ENCODE assay signal across 8 cellular contexts in the genomic region with DNA sequence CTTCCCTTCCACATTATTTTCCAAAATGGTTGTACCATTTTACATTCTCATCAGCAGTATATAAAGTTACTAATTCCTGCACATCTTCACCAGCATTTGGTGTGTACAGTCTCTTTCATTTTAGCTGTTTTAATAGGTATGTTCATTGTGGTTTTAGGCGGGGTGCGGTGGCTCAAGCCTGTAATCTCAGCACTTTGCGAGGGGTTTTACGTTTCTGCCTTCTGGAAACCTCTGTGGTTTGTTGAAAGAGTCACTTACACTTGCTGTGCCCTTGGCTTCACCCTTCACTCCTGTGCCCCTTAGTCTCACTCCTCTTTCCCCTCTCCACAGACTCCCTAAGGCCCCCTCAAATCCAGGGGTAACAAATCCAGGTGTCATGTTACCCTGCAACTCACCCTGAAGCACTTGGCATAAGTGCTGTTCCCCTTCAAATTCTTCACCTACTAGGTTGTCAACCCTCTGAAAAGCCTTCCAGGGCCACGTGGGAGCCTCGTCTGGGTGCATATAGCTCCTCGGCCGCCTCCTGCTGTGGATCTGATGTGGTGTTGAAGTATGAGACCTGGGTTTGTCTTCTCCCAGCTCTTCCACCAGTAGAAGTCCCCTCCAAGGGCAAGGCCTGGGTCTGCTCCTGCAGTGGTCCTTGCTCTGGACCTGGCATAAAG. TPM values are rescaled to one million over a fixed set of nuclear protein-coding genes. Genes with fewer than 3 reads are reported as not detected.
DNase-seq lines count a peak whose midpoint lies in the region; ATAC-seq lines count a peak whose summit lies in the region.
"Had no signal": no experiment of that assay in that cellular context is flagged by ENCODE, and none has a peak within 500 bp of the region (broad histone marks: within the 10 kb centered on the region; RNA-seq: fewer than 3 reads in every experiment).

No MANE protein-coding gene starts in this region.

- peak overlapping the region; percentile 54 for H3K27ac Mint-ChIP-seq in activated T-helper 2 cell treated with anti-CD3 and anti-CD28 coated beads, Interferon-gamma antibody, Interleukin-2, Interleukin-4, amounts not matched to agents 10 μg/mL and 5 μg/mL and 100 μg/mL, durations not matched to agents 14 hours and 24 hours and 36 hours

- H3K4me3 Mint-ChIP-seq in activated T-cell treated with anti-CD3 and anti-CD28 coated beads, Interleukin-2, amount 50 U/mL, for 4 hours = no peak overlapping the region
- no peak overlapping the region for H3K4me3 Mint-ChIP-seq in activated T-helper 2 cell treated with anti-CD3 and anti-CD28 coated beads, Interferon-gamma antibody, Interleukin-2, Interleukin-4, amounts not matched to agents 10 μg/mL and 5 μg/mL and 100 μg/mL, durations not matched to agents 14 hours and 24 hours and 36 hours (ENCODE audit: low read depth)

- H3K9me3 Mint-ChIP-seq in activated T-cell treated with anti-CD3 and anti-CD28 coated beads, Interleukin-2, amount 50 U/mL, for 4 hours = no peaks in the 10 kb centered on the region
- H3K9me3 Mint-ChIP-seq in activated T-helper 2 cell treated with anti-CD3 and anti-CD28 coated beads, Interferon-gamma antibody, Interleukin-2, Interleukin-4, amounts not matched to agents 10 μg/mL and 5 μg/mL and 100 μg/mL, durations not matched to agents 14 hours and 24 hours and 36 hours = no peaks in the 10 kb centered on the region

- H3K4me1 Mint-ChIP-seq in activated T-cell treated with anti-CD3 and anti-CD28 coated beads, Interleukin-2, amount 50 U/mL, for 4 hours (ENCODE audit: low read depth) = peaks cover 13% of the 10 kb centered on the region
- H3K4me1 Mint-ChIP-seq in activated T-helper 2 cell treated with anti-CD3 and anti-CD28 coated beads, Interferon-gamma antibody, Interleukin-2, Interleukin-4, amounts not matched to agents 10 μg/mL and 5 μg/mL and 100 μg/mL, durations not matched to agents 14 hours and 24 hours and 36 hours (ENCODE audit: low read depth) = peaks cover 9% of the 10 kb centered on the region

- H3K36me3 Mint-ChIP-seq in activated T-cell treated with anti-CD3 and anti-CD28 coated beads, Interleukin-2, amount 50 U/mL, for 4 hours (ENCODE audit: insufficient read depth) = peaks cover 8% of the 10 kb centered on the region
- peaks cover 19% of the 10 kb centered on the region for H3K36me3 Mint-ChIP-seq in activated T-helper 2 cell treated with anti-CD3 and anti-CD28 coated beads, Interferon-gamma antibody, Interleukin-2, Interleukin-4, amounts not matched to agents 10 μg/mL and 5 μg/mL and 100 μg/mL, durations not matched to agents 14 hours and 24 hours and 36 hours (ENCODE audit: low read depth)

- DNase-seq in activated T-cell treated with anti-CD3 and anti-CD28 coated beads, Interleukin-2, amount 50 U/mL, for 4 hours = no peak
- DNase-seq in activated T-cell treated with anti-CD3 and anti-CD28 coated beads for 4 hours (no peak), HPDE6-E6E7 (ENCODE audit: extremely low spot score) (no peak)
- peak; percentile 37 for DNase-seq in activated T-helper 2 cell treated with anti-CD3 and anti-CD28 coated beads, Interferon-gamma antibody, Interleukin-2, Interleukin-4, amounts not matched to agents 10 μg/mL and 5 μg/mL and 100 μg/mL, durations not matched to agents 14 hours and 24 hours and 36 hours (ENCODE audit: low spot score)
- DNase-seq in stimulated activated CD8-positive, alpha-beta memory T cell treated with anti-CD3 and anti-CD28 coated beads, Interleukin-4, amount 100 ng/mL, for 48 hours = peak; percentile 50
- DNase-seq: effector CD4-positive, alpha-beta T cell; NCI-H226 had no signal

- peak; percentile 90 for ATAC-seq in activated T-cell treated with anti-CD3 and anti-CD28 coated beads, Interleukin-2, amount 50 U/mL, for 4 hours
- ATAC-seq in HG03571 (IDR thresholded peaks at IDR 0.05; ENCODE audit: unreplicated experiment) = no peak

- intact Hi-C loops in activated T-helper 2 cell treated with anti-CD3 and anti-CD28 coated beads, Interferon-gamma antibody, Interleukin-2, Interleukin-4, amounts not matched to agents 10 μg/mL and 5 μg/mL and 100 μg/mL, durations not matched to agents 14 hours and 24 hours and 36 hours (cut with micrococcal nuclease) = no loop called here

- no peaks in the 10 kb centered on the region for H3K27me3 Mint-ChIP-seq in activated T-cell treated with anti-CD3 and anti-CD28 coated beads, Interleukin-2, amount 50 U/mL, for 4 hours (ENCODE audit: low read depth)
- no peaks in the 10 kb centered on the region for H3K27me3 Mint-ChIP-seq in activated T-helper 2 cell treated with anti-CD3 and anti-CD28 coated beads, Interferon-gamma antibody, Interleukin-2, Interleukin-4, amounts not matched to agents 10 μg/mL and 5 μg/mL and 100 μg/mL, durations not matched to agents 14 hours and 24 hours and 36 hours (ENCODE audit: low read depth)

RNA-seq across cellular contexts. Expression of a gene that starts 20.8 kb away (rescaled TPM):
- total RNA-seq in activated T-cell treated with anti-CD3 and anti-CD28 coated beads, Interleukin-2, amount 50 U/mL, for 4 hours = 10 to 100 TPM; 56.4 to 69.6 (median 61.0) TPM
- 41.2 and 44.2 TPM in 2 replicates for total RNA-seq in activated T-helper 2 cell treated with anti-CD3 and anti-CD28 coated beads, Interferon-gamma antibody, Interleukin-2, Interleukin-4, amounts not matched to agents 10 μg/mL and 5 μg/mL and 100 μg/mL, durations not matched to agents 14 hours and 24 hours and 36 hours

RNA-seq across cellular contexts. Expression of a gene that starts 42.7 kb away (rescaled TPM):
- total RNA-seq in activated T-cell treated with anti-CD3 and anti-CD28 coated beads, Interleukin-2, amount 50 U/mL, for 4 hours = 100 to 1,000 TPM; 138 to 164 (median 144) TPM
- 72.1 and 74.3 TPM in 2 replicates for total RNA-seq in activated T-helper 2 cell treated with anti-CD3 and anti-CD28 coated beads, Interferon-gamma antibody, Interleukin-2, Interleukin-4, amounts not matched to agents 10 μg/mL and 5 μg/mL and 100 μg/mL, durations not matched to agents 14 hours and 24 hours and 36 hours

RNA-seq across cellular contexts. Expression of a gene that starts 43.1 kb away (rescaled TPM):
- 100 to 1,000 TPM; 128 to 133 (median 130) TPM for total RNA-seq in activated T-cell treated with anti-CD3 and anti-CD28 coated beads, Interleukin-2, amount 50 U/mL, for 4 hours
- 94.1 and 96.1 TPM in 2 replicates for total RNA-seq in activated T-helper 2 cell treated with anti-CD3 and anti-CD28 coated beads, Interferon-gamma antibody, Interleukin-2, Interleukin-4, amounts not matched to agents 10 μg/mL and 5 μg/mL and 100 μg/mL, durations not matched to agents 14 hours and 24 hours and 36 hours

RNA-seq across cellular contexts. Expression of a gene that starts 44.1 kb away (rescaled TPM):
- total RNA-seq in activated T-cell treated with anti-CD3 and anti-CD28 coated beads, Interleukin-2, amount 50 U/mL, for 4 hours = 1 to 10 TPM; 2.9 to 3.6 (median 3.0) TPM
- total RNA-seq in activated T-helper 2 cell treated with anti-CD3 and anti-CD28 coated beads, Interferon-gamma antibody, Interleukin-2, Interleukin-4, amounts not matched to agents 10 μg/mL and 5 μg/mL and 100 μg/mL, durations not matched to agents 14 hours and 24 hours and 36 hours = 1.7 and 1.9 TPM in 2 replicates

Comparison
In these comparisons a context has a peak if more than half of its experiments do, and no peak if none do; other contexts are left out.
1. DNase-seq: peak in activated T-helper 2 cell treated with anti-CD3 and anti-CD28 coated beads, Interferon-gamma antibody, Interleukin-2, Interleukin-4, amounts not matched to agents 10 μg/mL and 5 μg/mL and 100 μg/mL, durations not matched to agents 14 hours and 24 hours and 36 hours (single experiment) and stimulated activated CD8-positive, alpha-beta memory T cell treated with anti-CD3 and anti-CD28 coated beads, Interleukin-4, amount 100 ng/mL, for 48 hours (single experiment); none in activated T-cell treated with anti-CD3 and anti-CD28 coated beads, Interleukin-2, amount 50 U/mL, for 4 hours (single experiment), activated T-cell treated with anti-CD3 and anti-CD28 coated beads for 4 hours (single experiment) and HPDE6-E6E7 (single experiment).